Comparison of ENCODE assay signal across 8 cellular contexts in the genomic region with DNA sequence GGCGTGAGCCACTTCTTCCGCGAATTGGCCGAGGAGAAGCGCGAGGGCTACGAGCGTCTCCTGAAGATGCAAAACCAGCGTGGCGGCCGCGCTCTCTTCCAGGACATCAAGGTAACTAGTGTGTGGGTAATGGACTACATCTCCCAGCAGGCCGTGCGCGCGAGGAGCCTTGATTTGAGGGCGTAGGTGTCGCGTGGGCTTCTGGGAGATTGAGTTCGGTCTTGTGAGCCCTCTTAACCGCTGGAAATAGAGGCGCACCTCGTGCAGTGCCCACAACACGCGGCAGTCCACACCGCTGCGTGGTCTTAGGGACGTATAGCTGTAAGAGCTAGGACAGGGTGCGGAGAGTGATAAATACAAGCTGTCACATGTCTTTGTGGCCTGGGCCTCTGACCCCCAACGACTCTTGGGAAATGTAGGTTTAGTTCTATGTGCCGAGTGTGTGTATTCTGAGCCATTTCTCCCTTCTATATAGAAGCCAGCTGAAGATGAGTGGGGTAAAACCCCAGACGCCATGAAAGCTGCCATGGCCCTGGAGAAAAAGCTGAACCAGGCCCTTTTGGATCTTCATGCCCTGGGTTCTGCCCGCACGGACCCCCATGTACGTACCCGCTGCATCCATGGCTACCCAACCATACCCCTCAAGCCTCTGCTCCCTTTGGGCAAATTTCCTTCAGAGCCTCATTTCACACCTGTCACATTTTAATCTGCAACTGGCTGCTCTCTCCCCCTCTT. TPM values are rescaled to one million over a fixed set of nuclear protein-coding genes. Genes with fewer than 3 reads are reported as not detected.
DNase-seq lines count a peak whose midpoint lies in the region; ATAC-seq, FAIRE-seq and TF ChIP-seq lines count a peak whose summit lies in the region.

No MANE protein-coding gene starts in this region.

- H3K9ac ChIP-seq in kidney (ENCODE audit: low read length in 2 of 2) = peak overlapping the region; percentile 74 to 79

- ATAC-seq in HG03045 (IDR thresholded peaks at IDR 0.05; ENCODE audit: unreplicated experiment) (peak; percentile 8), GM21576 (IDR thresholded peaks at IDR 0.05; ENCODE audit: unreplicated experiment) (no peak)
- ATAC-seq in central memory CD8-positive, alpha-beta T cell (replicated peaks; ENCODE audit: extremely low read depth, poor library complexity, severe bottlenecking) = peak; percentile 78

- DNase-seq in GM12864 (ENCODE audit: low read depth) = peak; percentile 84
- peak; percentile 87 for DNase-seq in NCI-H345 (lab: John Stamatoyannopoulos, UW)
- DNase-seq in activated CD4-positive, CD25-positive, alpha-beta regulatory T cell treated with anti-CD3 and anti-CD28 coated beads, Interleukin-2, amount 50 U/mL, for 72 hours = peak; percentile 86
- peak; percentile 80 to 82 for DNase-seq in central memory CD8-positive, alpha-beta T cell (ENCODE audit: low spot score in 2 of 2)
- peak; percentile 96 for DNase-seq in kidney
- peak; percentile 94 for DNase-seq in stimulated activated CD4-positive, alpha-beta T cell treated with anti-CD3 and anti-CD28 coated beads, Interleukin-15, amount 100 ng/mL, for 24 hours

- H3K4me3 ChIP-seq in GM12864 (ENCODE audit: low read depth, low read length) = peak overlapping the region; percentile 64
- H3K4me3 ChIP-seq in kidney (ENCODE audit: low read length in 2 of 2) = peak overlapping the region; percentile 96 to 98

- no peaks in the 10 kb centered on the region for H3K9me3 ChIP-seq in kidney (ENCODE audit: control insufficient read depth in 1 of 2, low read length in 2 of 2)

- peak overlapping the region; percentile 99 for H3K4me3 Mint-ChIP-seq in central memory CD8-positive, alpha-beta T cell

- no peaks in the 10 kb centered on the region for H3K9me3 Mint-ChIP-seq in central memory CD8-positive, alpha-beta T cell

- FAIRE-seq in kidney (lab: Jason Lieb, UNC) = no peak

- peaks cover 63% of the 10 kb centered on the region for H3K4me1 Mint-ChIP-seq in central memory CD8-positive, alpha-beta T cell

- no peaks in the 10 kb centered on the region for H3K27me3 Mint-ChIP-seq in central memory CD8-positive, alpha-beta T cell

- intact Hi-C loops in kidney (cut with DNase I) = no loop called here

- H3K36me3 ChIP-seq in kidney (ENCODE audit: control insufficient read depth in 1 of 2, insufficient read depth in 2 of 2, low read length in 2 of 2) = peaks cover 4 to 46% of the 10 kb centered on the region in 2 donors

- peaks cover 27% of the 10 kb centered on the region for H3K36me3 Mint-ChIP-seq in central memory CD8-positive, alpha-beta T cell (ENCODE audit: insufficient read depth)

- peak overlapping the region; percentile 94 to 95 for H3K27ac ChIP-seq in kidney (ENCODE audit: low read depth in 2 of 2, low read length in 2 of 2)

- TF ChIP-seq CTCF in GM12864 (IDR thresholded peaks at IDR 0.05; ENCODE audit: low read depth, low read length, missing control alignments) = no peak
- TF ChIP-seq CTCF in kidney (IDR thresholded peaks at IDR 0.05; ENCODE audit: borderline replicate concordance, extremely low read depth, insufficient read depth) = no peak

- H3K27ac Mint-ChIP-seq in central memory CD8-positive, alpha-beta T cell (ENCODE audit: low read depth) = peak overlapping the region; percentile 99

- peaks cover 22 to 28% of the 10 kb centered on the region in 2 donors for H3K4me1 ChIP-seq in kidney (ENCODE audit: control insufficient read depth in 1 of 2, insufficient read depth in 1 of 2, low read depth in 1 of 2, low read length in 2 of 2)

RNA-seq across cellular contexts. Expression of a gene that starts 0.9 kb away (rescaled TPM):
- total RNA-seq in kidney = 1,841 TPM
- 17,016 TPM for polyA plus RNA-seq in kidney (ENCODE audit: insufficient read depth, low read depth, low replicate concordance)

RNA-seq across cellular contexts. Expression of a gene that starts 11.3 kb away (rescaled TPM):
- 76.7 TPM for total RNA-seq in kidney
- 141 TPM for polyA plus RNA-seq in kidney (ENCODE audit: insufficient read depth, low read depth, low replicate concordance)

RNA-seq across cellular contexts. Expression of a gene that starts 27.1 kb away (rescaled TPM):
- 41.5 TPM for total RNA-seq in kidney
- 23.9 TPM for polyA plus RNA-seq in kidney (ENCODE audit: insufficient read depth, low read depth, low replicate concordance)

RNA-seq across cellular contexts. Expression of a gene that starts 27.7 kb away (rescaled TPM):
- total RNA-seq in kidney = 57.0 TPM
- 83.6 TPM for polyA plus RNA-seq in kidney (ENCODE audit: insufficient read depth, low read depth, low replicate concordance)

RNA-seq across cellular contexts. Expression of a gene that starts 32.5 kb away (rescaled TPM):
- 0.60 TPM for total RNA-seq in kidney
- polyA plus RNA-seq in kidney (ENCODE audit: insufficient read depth, low read depth, low replicate concordance) = 26.3 TPM
